19 cellular contexts compared by ENCODE assay signal in genomic region chr2:96663829-96664228, GRCh38. TPM values are rescaled to one million over a fixed set of nuclear protein-coding genes. Genes with fewer than 3 reads are reported as not detected.
A peak's percentile ranks its signal among the peaks of the same experiment; 100 is the strongest.
DNase-seq lines count a peak whose midpoint lies in the region; ATAC-seq and TF ChIP-seq lines count a peak whose summit lies in the region.
"Had no signal": no experiment of that assay in that cellular context is flagged by ENCODE, and none has a peak within 500 bp of the region (broad histone marks: within the 10 kb centered on the region; RNA-seq: fewer than 3 reads in every experiment).

No MANE protein-coding gene starts in this region.

- no peaks in the 10 kb centered on the region for H3K9me3 ChIP-seq in osteoblast (ENCODE audit: low read depth, low read length)
- H3K9me3 ChIP-seq: BE2C had no signal

- H3K36me3 ChIP-seq in osteoblast (ENCODE audit: insufficient read depth, low read length): no peaks in the 10 kb centered on the region
- H3K36me3 ChIP-seq: BE2C had no signal

- H3K4me1 Mint-ChIP-seq in natural killer cell treated with Interleukin-12 subunit alpha and Interleukin-12 subunit beta and Interleukin-15 and Interleukin-18, amount 100 ng/mL, for 72 hours (ENCODE audit: low read depth in 2 of 2): peaks cover 0 to 7% of the 10 kb centered on the region in 2 donors
- no peaks in the 10 kb centered on the region for H3K4me1 Mint-ChIP-seq in natural killer cell
- H3K4me1 Mint-ChIP-seq: CD4-positive, alpha-beta memory T cell had no signal

- peaks cover 16% of the 10 kb centered on the region for H3K4me1 ChIP-seq in osteoblast (ENCODE audit: insufficient read depth, low read length)
- H3K4me1 ChIP-seq: BE2C had no signal

- no peak overlapping the region for H3K4me2 ChIP-seq in osteoblast (ENCODE audit: insufficient read depth, low read length)
- H3K4me2 ChIP-seq: KMS-11 had no signal

- peak overlapping the region; percentile 85 for H3K27ac ChIP-seq in osteoblast (ENCODE audit: low read depth, low read length)
- H3K27ac ChIP-seq: 22Rv1, KMS-11, RWPE1 had no signal

- H3K9me3 Mint-ChIP-seq in natural killer cell treated with Interleukin-12 subunit alpha and Interleukin-12 subunit beta and Interleukin-15 and Interleukin-18, amount 100 ng/mL, for 72 hours: no peaks in the 10 kb centered on the region
- peaks cover 0 to 3% of the 10 kb centered on the region in 2 donors for H3K9me3 Mint-ChIP-seq in natural killer cell

- no peaks in the 10 kb centered on the region for H3K36me3 Mint-ChIP-seq in natural killer cell treated with Interleukin-12 subunit alpha and Interleukin-12 subunit beta and Interleukin-15 and Interleukin-18, amount 100 ng/mL, for 72 hours
- no peaks in the 10 kb centered on the region for H3K36me3 Mint-ChIP-seq in natural killer cell
- H3K36me3 Mint-ChIP-seq: CD4-positive, alpha-beta memory T cell had no signal

- intact Hi-C loops in natural killer cell (cut with micrococcal nuclease) (no loop called here), left colon (cut with DNase I, micrococcal nuclease) (no loop called here)

- peak; percentile 53 for DNase-seq in DMS53 (lab: John Stamatoyannopoulos, UW)
- DNase-seq in DMS53 treated with DMSO at 0.1 percent for 48 hours (lab: John Stamatoyannopoulos, UW; ENCODE audit: unreplicated experiment): no peak
- DNase-seq in natural killer cell treated with Interleukin-12 subunit alpha and Interleukin-12 subunit beta and Interleukin-15 and Interleukin-18, amount 100 ng/mL, for 72 hours (ENCODE audit: low spot score): peak; percentile 28
- DNase-seq in natural killer cell: no peak
- DNase-seq in osteoblast (ENCODE audit: insufficient read length, low spot score, missing footprints): no peak
- no peak for DNase-seq in DMS 273 (lab: John Stamatoyannopoulos, UW; ENCODE audit: unreplicated experiment)
- no peak for DNase-seq in left colon
- DNase-seq: BE2C; CD4-positive, alpha-beta memory T cell; GF-D8; GOT3; NCI-H1092 treated with DMSO at 0.1 percent for 48 hours; NCI-H2107; NCI-H69 had no signal

- H2AFZ ChIP-seq in osteoblast (ENCODE audit: low read length): no peak overlapping the region

- no peaks in the 10 kb centered on the region for H3K79me2 ChIP-seq in osteoblast (ENCODE audit: insufficient read depth, low read length)

- peaks cover 0 to 4% of the 10 kb centered on the region in 2 donors for H3K27me3 Mint-ChIP-seq in natural killer cell treated with Interleukin-12 subunit alpha and Interleukin-12 subunit beta and Interleukin-15 and Interleukin-18, amount 100 ng/mL, for 72 hours
- H3K27me3 Mint-ChIP-seq in natural killer cell (ENCODE audit: low read depth in 2 of 2): peaks cover 0 to 5% of the 10 kb centered on the region in 2 donors

- H3K27me3 ChIP-seq in osteoblast (ENCODE audit: insufficient read depth, low read length): no peaks in the 10 kb centered on the region
- H3K27me3 ChIP-seq: BE2C had no signal

- ATAC-seq in natural killer cell treated with Interleukin-12 subunit alpha and Interleukin-12 subunit beta and Interleukin-15 and Interleukin-18, amount 100 ng/mL, for 72 hours: no peak
- no peak for ATAC-seq in natural killer cell
- no peak for ATAC-seq in GM21447 (IDR thresholded peaks at IDR 0.05; ENCODE audit: unreplicated experiment)
- no peak for ATAC-seq in left colon

- no peak overlapping the region for H3K4me3 ChIP-seq in osteoblast (ENCODE audit: insufficient read depth, low read length)

- no peak overlapping the region for H3K4me3 Mint-ChIP-seq in natural killer cell treated with Interleukin-12 subunit alpha and Interleukin-12 subunit beta and Interleukin-15 and Interleukin-18, amount 100 ng/mL, for 72 hours
- H3K4me3 Mint-ChIP-seq in natural killer cell: no peak overlapping the region
- H3K4me3 Mint-ChIP-seq: CD4-positive, alpha-beta memory T cell had no signal

- TF ChIP-seq CTCF in natural killer cell (IDR thresholded peaks at IDR 0.05) (no peak), osteoblast (IDR thresholded peaks at IDR 0.05; ENCODE audit: extremely low read depth, low read depth, low read length) (no peak)

- H3K27ac Mint-ChIP-seq in natural killer cell treated with Interleukin-12 subunit alpha and Interleukin-12 subunit beta and Interleukin-15 and Interleukin-18, amount 100 ng/mL, for 72 hours: no peak overlapping the region
- no peak overlapping the region for H3K27ac Mint-ChIP-seq in natural killer cell

- no peaks in the 10 kb centered on the region for H4K20me1 ChIP-seq in osteoblast (ENCODE audit: insufficient read depth, low read length)

RNA-seq across cellular contexts. Expression of gene FER1L5, which starts 21.3 kb away (rescaled TPM):
- total RNA-seq in natural killer cell treated with Interleukin-12 subunit alpha and Interleukin-12 subunit beta and Interleukin-15 and Interleukin-18, amount 100 ng/mL, for 72 hours: not detected
- not detected for total RNA-seq in natural killer cell
- 1.1 and 1.2 TPM in 2 replicates for total RNA-seq in osteoblast
- under 1 TPM in 1 of 2 donors, not detected in 1; 0.08 TPM for total RNA-seq in left colon
- total RNA-seq: CD4-positive, alpha-beta memory T cell; SK-MEL-5 had no signal

RNA-seq across cellular contexts. Expression of gene KANSL3, which starts 25.7 kb away (rescaled TPM):
- total RNA-seq in natural killer cell treated with Interleukin-12 subunit alpha and Interleukin-12 subunit beta and Interleukin-15 and Interleukin-18, amount 100 ng/mL, for 72 hours: 10 to 100 TPM; 62.3 to 95.6 TPM
- total RNA-seq in natural killer cell (10 to 100 TPM; 73.9 to 98.0 (median 83.5) TPM), osteoblast (46.9 and 50.3 TPM in 2 replicates), left colon (10 to 100 TPM; 39.3 to 40.7 TPM)

Comparison
In these comparisons a context has a peak if more than half of its experiments do, and no peak if none do; other contexts are left out.
1. DNase-seq: peak in DMS53 (single experiment) and natural killer cell treated with Interleukin-12 subunit alpha and Interleukin-12 subunit beta and Interleukin-15 and Interleukin-18, amount 100 ng/mL, for 72 hours (single experiment); none in DMS53 treated with DMSO at 0.1 percent for 48 hours (single experiment), natural killer cell (single experiment), osteoblast (single experiment), DMS 273 (single experiment) and left colon (0 of 2).